Comparison of ENCODE assay signal across 26 cellular contexts in the genomic region with DNA sequence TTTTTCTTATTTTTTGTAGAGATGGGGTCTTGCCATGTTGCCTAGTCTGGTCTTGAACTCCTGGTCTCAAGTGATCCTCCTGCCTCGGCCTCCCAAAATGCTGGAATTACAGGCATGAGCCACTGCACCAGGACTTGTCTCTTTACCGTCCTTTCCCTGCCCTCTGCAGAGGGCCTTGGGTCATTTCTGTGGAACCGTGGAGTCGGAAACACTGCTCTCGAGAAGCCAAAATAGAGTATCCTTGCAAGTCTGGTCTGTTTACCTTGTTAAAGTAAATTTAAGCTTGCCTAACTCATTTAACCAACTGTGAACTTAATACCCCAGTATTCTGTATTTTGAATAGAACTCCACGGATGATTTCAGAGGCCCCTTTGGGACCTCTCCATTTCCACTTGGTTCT.
"Had no signal": no experiment of that assay in that cellular context is flagged by ENCODE, and none has a peak within 500 bp of the region (broad histone marks: within the 10 kb centered on the region; RNA-seq: fewer than 3 reads in every experiment).

No MANE protein-coding gene starts in this region.

- H3K9me3 Mint-ChIP-seq: activated CD8-positive, alpha-beta T cell treated with anti-CD3 and anti-CD28 coated beads for 36 hours; activated naive CD4-positive, alpha-beta T cell treated with anti-CD3 and anti-CD28 coated beads, Interleukin-2, amount 50 U/mL, for 24 hours; activated naive CD8-positive, alpha-beta T cell treated with anti-CD3 and anti-CD28 coated beads, Interleukin-2, amount 50 U/mL, for 24 hours; activated T-cell treated with anti-CD3 and anti-CD28 coated beads, Interleukin-2, amount 50 U/mL, for 4 hours; activated T-helper 17 cell treated with anti-CD3 and anti-CD28 coated beads, Interleukin-2, amount 50 U/mL, for 72 hours; natural killer cell treated with Interleukin-12 subunit alpha and Interleukin-12 subunit beta and Interleukin-15 and Interleukin-18, amount 100 ng/mL, for 72 hours; type B pancreatic cell; WTC11 had no signal

- H3K27me3 ChIP-seq: esophagus squamous epithelium, heart right ventricle, right atrium auricular region, spleen, testis, uterus had no signal

- H3K27ac ChIP-seq: epithelial cell of prostate, esophagus squamous epithelium, heart right ventricle, left ventricle myocardium inferior, spleen, testis, uterus had no signal

- FAIRE-seq: endometrium, islet of Langerhans had no signal

- ATAC-seq: activated CD8-positive, alpha-beta T cell treated with anti-CD3 and anti-CD28 coated beads for 36 hours; activated naive CD8-positive, alpha-beta T cell treated with anti-CD3 and anti-CD28 coated beads, Interleukin-2, amount 50 U/mL, for 24 hours; activated T-cell treated with anti-CD3 and anti-CD28 coated beads, Interleukin-2, amount 50 U/mL, for 4 hours; activated T-helper 17 cell treated with anti-CD3 and anti-CD28 coated beads, Interleukin-2, amount 50 U/mL, for 72 hours; mucosa of descending colon; natural killer cell treated with Interleukin-12 subunit alpha and Interleukin-12 subunit beta and Interleukin-15 and Interleukin-18, amount 100 ng/mL, for 72 hours; WTC11 had no signal

- H3K27me3 Mint-ChIP-seq: activated CD8-positive, alpha-beta T cell treated with anti-CD3 and anti-CD28 coated beads for 36 hours; activated naive CD4-positive, alpha-beta T cell treated with anti-CD3 and anti-CD28 coated beads, Interleukin-2, amount 50 U/mL, for 24 hours; activated naive CD8-positive, alpha-beta T cell treated with anti-CD3 and anti-CD28 coated beads, Interleukin-2, amount 50 U/mL, for 24 hours; activated T-helper 17 cell treated with anti-CD3 and anti-CD28 coated beads, Interleukin-2, amount 50 U/mL, for 72 hours; natural killer cell treated with Interleukin-12 subunit alpha and Interleukin-12 subunit beta and Interleukin-15 and Interleukin-18, amount 100 ng/mL, for 72 hours; type B pancreatic cell had no signal

- H3K4me1 ChIP-seq: esophagus squamous epithelium, left ventricle myocardium inferior, right atrium auricular region, spleen, testis, uterus had no signal

- H3K27ac Mint-ChIP-seq: activated CD8-positive, alpha-beta T cell treated with anti-CD3 and anti-CD28 coated beads for 36 hours; activated naive CD4-positive, alpha-beta T cell treated with anti-CD3 and anti-CD28 coated beads, Interleukin-2, amount 50 U/mL, for 24 hours; activated naive CD8-positive, alpha-beta T cell treated with anti-CD3 and anti-CD28 coated beads, Interleukin-2, amount 50 U/mL, for 24 hours; activated T-helper 17 cell treated with anti-CD3 and anti-CD28 coated beads, Interleukin-2, amount 50 U/mL, for 72 hours; natural killer cell treated with Interleukin-12 subunit alpha and Interleukin-12 subunit beta and Interleukin-15 and Interleukin-18, amount 100 ng/mL, for 72 hours; type B pancreatic cell had no signal

- H3K9me3 ChIP-seq: esophagus squamous epithelium, heart right ventricle, left ventricle myocardium inferior, mucosa of descending colon, right atrium auricular region, spleen, testis, uterus had no signal

- H3K4me3 Mint-ChIP-seq: activated CD8-positive, alpha-beta T cell treated with anti-CD3 and anti-CD28 coated beads for 36 hours; activated naive CD4-positive, alpha-beta T cell treated with anti-CD3 and anti-CD28 coated beads, Interleukin-2, amount 50 U/mL, for 24 hours; activated naive CD8-positive, alpha-beta T cell treated with anti-CD3 and anti-CD28 coated beads, Interleukin-2, amount 50 U/mL, for 24 hours; activated T-cell treated with anti-CD3 and anti-CD28 coated beads, Interleukin-2, amount 50 U/mL, for 4 hours; activated T-helper 17 cell treated with anti-CD3 and anti-CD28 coated beads, Interleukin-2, amount 50 U/mL, for 72 hours; natural killer cell treated with Interleukin-12 subunit alpha and Interleukin-12 subunit beta and Interleukin-15 and Interleukin-18, amount 100 ng/mL, for 72 hours; type B pancreatic cell; WTC11 had no signal

- DNase-seq: activated CD4-positive, alpha-beta T cell treated with anti-CD3 and anti-CD28 coated beads, Interleukin-2, amount 50 U/mL, for 1 hour; activated CD8-positive, alpha-beta T cell treated with anti-CD3 and anti-CD28 coated beads for 36 hours; activated naive CD8-positive, alpha-beta T cell treated with anti-CD3 and anti-CD28 coated beads, Interleukin-2, amount 50 U/mL, for 24 hours; activated T-cell treated with anti-CD3 and anti-CD28 coated beads, Interleukin-2, amount 50 U/mL, for 4 hours; dermis blood vessel endothelial cell; effector CD4-positive, alpha-beta T cell; esophagus squamous epithelium; foreskin melanocyte; heart right ventricle; left ventricle myocardium inferior; mucosa of descending colon; spleen; stimulated activated naive CD4-positive, alpha-beta T cell treated with Interleukin-2 at 50 U/mL for 16 hours; T-helper 2 cell; testis; uterus had no signal

- H3K36me3 ChIP-seq: uterus had no signal

- H3K4me3 ChIP-seq: esophagus squamous epithelium, heart right ventricle, left ventricle myocardium inferior, lung, mucosa of descending colon, right atrium auricular region, spleen, testis, uterus had no signal
